Comparison of ENCODE assay signal across 8 cellular contexts in the genomic region with DNA sequence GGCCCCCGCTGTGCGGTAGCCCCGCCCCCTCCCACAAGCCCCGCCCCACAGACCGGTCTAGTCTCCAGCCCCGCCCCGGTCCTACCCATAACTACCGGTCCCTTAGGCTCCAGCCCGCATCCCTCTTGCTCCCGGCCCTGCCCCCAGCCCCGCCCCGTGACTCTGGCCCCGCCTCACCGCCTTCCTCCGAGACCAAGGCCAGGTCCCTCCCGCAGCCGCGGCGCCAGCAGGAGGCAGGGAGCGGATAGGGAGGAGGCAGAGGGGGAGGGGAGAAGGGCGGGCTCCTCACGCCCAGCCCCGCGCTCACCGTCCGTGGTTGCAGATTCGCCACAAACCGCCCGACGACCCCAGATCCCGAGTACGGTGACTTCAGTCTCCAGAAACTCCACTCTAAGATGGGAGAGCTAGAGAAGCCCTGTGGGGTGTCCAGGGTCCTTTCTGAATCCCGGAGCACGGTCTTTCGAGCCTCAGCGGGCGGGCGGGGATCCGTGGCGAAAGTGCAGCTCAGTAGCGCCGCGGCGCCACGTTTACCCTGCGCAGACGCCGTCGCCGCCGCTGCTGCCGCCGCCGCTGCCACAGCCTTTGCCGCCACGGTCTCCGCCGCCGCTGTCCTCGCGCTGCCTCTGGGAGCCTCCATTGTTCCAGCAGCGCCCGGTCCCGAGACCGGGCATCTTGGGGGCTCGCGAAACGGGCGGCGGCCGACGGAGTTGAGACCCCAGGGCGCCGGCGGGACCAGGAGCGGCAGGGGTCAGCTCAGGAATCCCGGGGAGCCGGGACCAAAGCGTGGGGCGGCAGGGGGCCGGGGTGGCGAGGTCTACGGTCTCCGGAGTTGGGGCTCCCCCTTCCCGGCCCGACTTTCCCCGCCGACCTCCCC. TPM values are rescaled to one million over a fixed set of nuclear protein-coding genes. Genes with fewer than 3 reads are reported as not detected.
DNase-seq lines count a peak whose midpoint lies in the region; ATAC-seq and TF ChIP-seq lines count a peak whose summit lies in the region.

A gene with protein sequence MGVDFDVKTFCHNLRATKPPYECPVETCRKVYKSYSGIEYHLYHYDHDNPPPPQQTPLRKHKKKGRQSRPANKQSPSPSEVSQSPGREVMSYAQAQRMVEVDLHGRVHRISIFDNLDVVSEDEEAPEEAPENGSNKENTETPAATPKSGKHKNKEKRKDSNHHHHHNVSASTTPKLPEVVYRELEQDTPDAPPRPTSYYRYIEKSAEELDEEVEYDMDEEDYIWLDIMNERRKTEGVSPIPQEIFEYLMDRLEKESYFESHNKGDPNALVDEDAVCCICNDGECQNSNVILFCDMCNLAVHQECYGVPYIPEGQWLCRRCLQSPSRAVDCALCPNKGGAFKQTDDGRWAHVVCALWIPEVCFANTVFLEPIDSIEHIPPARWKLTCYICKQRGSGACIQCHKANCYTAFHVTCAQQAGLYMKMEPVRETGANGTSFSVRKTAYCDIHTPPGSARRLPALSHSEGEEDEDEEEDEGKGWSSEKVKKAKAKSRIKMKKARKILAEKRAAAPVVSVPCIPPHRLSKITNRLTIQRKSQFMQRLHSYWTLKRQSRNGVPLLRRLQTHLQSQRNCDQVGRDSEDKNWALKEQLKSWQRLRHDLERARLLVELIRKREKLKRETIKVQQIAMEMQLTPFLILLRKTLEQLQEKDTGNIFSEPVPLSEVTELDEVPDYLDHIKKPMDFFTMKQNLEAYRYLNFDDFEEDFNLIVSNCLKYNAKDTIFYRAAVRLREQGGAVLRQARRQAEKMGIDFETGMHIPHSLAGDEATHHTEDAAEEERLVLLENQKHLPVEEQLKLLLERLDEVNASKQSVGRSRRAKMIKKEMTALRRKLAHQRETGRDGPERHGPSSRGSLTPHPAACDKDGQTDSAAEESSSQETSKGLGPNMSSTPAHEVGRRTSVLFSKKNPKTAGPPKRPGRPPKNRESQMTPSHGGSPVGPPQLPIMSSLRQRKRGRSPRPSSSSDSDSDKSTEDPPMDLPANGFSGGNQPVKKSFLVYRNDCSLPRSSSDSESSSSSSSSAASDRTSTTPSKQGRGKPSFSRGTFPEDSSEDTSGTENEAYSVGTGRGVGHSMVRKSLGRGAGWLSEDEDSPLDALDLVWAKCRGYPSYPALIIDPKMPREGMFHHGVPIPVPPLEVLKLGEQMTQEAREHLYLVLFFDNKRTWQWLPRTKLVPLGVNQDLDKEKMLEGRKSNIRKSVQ (N-terminal part only) (plus strand): TSS at position 530 of the 874 bp plus-strand sequence. CDS start 2,406 bp downstream, outside the sequence.

- WGBS in right cardiac atrium, result under 1% methylated on average over 88 of the region's 88 CpGs

- H3K4me3 ChIP-seq in right cardiac atrium (ENCODE audit: low read length), result peak within 1 kb of the TSS; percentile 92
- peak within 1 kb of the TSS; percentile 65 to 87 for H3K4me3 ChIP-seq in vagina

- H3K27me3 ChIP-seq in right cardiac atrium (ENCODE audit: control insufficient read depth, insufficient read depth) (no peaks in the 10 kb centered on the region), vagina (no peaks in the 10 kb centered on the region)

- TF ChIP-seq POLR2A in vagina (IDR thresholded peaks at IDR 0.05), result no peak

- H3K4me1 ChIP-seq in right cardiac atrium (ENCODE audit: control insufficient read depth, insufficient read depth, low read length) (peaks cover 8% of the 10 kb centered on the region), vagina (peaks cover 30% of the 10 kb centered on the region)

- H3K36me3 ChIP-seq in vagina, result peaks cover 0 to 10% of the 10 kb centered on the region in 2 donors

- peak; percentile 69 for DNase-seq in NCI-H187 treated with DMSO at 0.1 percent for 48 hours (lab: John Stamatoyannopoulos, UW)
- DNase-seq in anterior cingulate cortex (lab: John Stamatoyannopoulos, UW), result peak; percentile 78 to 100 (median 99)
- peak; percentile 99 to 100 (median 100) for DNase-seq in right cardiac atrium
- DNase-seq in putamen (ENCODE audit: low spot score), result peak; percentile 100
- DNase-seq in vagina (ENCODE audit: extremely low spot score in 2 of 2), result peak; percentile 98 to 99

- H3K9me3 ChIP-seq in right cardiac atrium (ENCODE audit: control insufficient read depth, low read length), result no peaks in the 10 kb centered on the region
- H3K9me3 ChIP-seq in vagina, result no peaks in the 10 kb centered on the region

- intact Hi-C loops in T-helper 2 cell treated with Interferon-gamma antibody and Interleukin-4, amounts not matched to agents 100 ng/mL and 5 ng/mL, for 36 hours (cut with micrococcal nuclease), result loop anchor here (1.0 to 5.0 kb wide), 10 partner anchors 19 to 517 kb away; a partner anchor contains a TSS
- intact Hi-C loops in right cardiac atrium (cut with DNase I) (loop anchor here in 1 of 4 donors (5.0 to 10.0 kb wide), 2 partner anchors 53 to 229 kb away; no protein-coding TSS in a partner anchor), vagina (cut with DNase I) (loop anchor here (10.0 kb wide), 2 partner anchors 63 to 183 kb away; a partner anchor contains a TSS)

- H3K27ac ChIP-seq in right cardiac atrium (ENCODE audit: low read length) (peak within 1 kb of the TSS; percentile 95), vagina (peak within 1 kb of the TSS; percentile 94)

- peak; percentile 73 for ATAC-seq in GM18499 (IDR thresholded peaks at IDR 0.05; ENCODE audit: insufficient read depth, unreplicated experiment)
- peak; percentile 86 for ATAC-seq in HG02943 (IDR thresholded peaks at IDR 0.05; ENCODE audit: low read depth, unreplicated experiment)
- peak; percentile 99 for ATAC-seq in right cardiac atrium

- peak in 1 of 3 experiments; percentile 15 for TF ChIP-seq CTCF in vagina (IDR thresholded peaks at IDR 0.05)

RNA-seq across cellular contexts. Expression of the gene that starts here (rescaled TPM):
- 41.9 and 44.2 TPM in 2 replicates for total RNA-seq in T-helper 2 cell treated with Interferon-gamma antibody and Interleukin-4, amounts not matched to agents 100 ng/mL and 5 ng/mL, for 36 hours
- total RNA-seq in right cardiac atrium, result 10 to 100 TPM in 3 of 4 donors, 1 to 10 TPM in 1; 9.2 to 12.0 (median 11.7) TPM
- 6.4 TPM for polyA plus RNA-seq in right cardiac atrium
- 16.9 TPM for total RNA-seq in vagina

Comparison
In these comparisons a context has a peak if more than half of its experiments do, and no peak if none do; other contexts are left out.
1. Peak in every context shown above with its lines: DNase-seq, ATAC-seq, H3K4me3 ChIP-seq and H3K27ac ChIP-seq.